In the genomic region with DNA sequence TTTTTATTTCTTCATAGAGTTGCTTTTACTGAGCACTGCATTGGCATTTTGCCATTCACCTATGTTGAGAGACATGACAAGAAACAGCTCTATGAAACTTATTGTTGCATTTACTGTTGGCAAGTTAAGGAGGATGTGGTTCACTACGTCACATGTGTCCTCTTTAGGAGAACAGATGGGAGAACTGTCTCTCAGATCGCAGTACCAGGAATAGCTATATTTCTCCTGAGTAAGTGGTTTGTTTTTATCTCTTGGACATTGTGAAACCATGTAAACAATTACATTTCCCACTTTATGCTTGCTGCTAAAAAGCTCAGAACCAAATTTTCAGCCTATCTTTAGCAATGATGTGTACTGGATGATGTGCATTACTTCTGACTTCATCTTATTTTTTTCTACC, we compare ENCODE assay signal across 9 cellular contexts. TPM values are rescaled to one million over a fixed set of nuclear protein-coding genes. Genes with fewer than 3 reads are reported as not detected.
A peak's percentile ranks its signal among the peaks of the same experiment; 100 is the strongest.
DNase-seq lines count a peak whose midpoint lies in the region; ATAC-seq and TF ChIP-seq lines count a peak whose summit lies in the region.
"Had no signal": no experiment of that assay in that cellular context is flagged by ENCODE, and none has a peak within 500 bp of the region (broad histone marks: within the 10 kb centered on the region; RNA-seq: fewer than 3 reads in every experiment).

No MANE protein-coding gene starts in this region.

- H3K9me3 Mint-ChIP-seq in CD8-positive, alpha-beta memory T cell = peaks cover 0 to 2% (median 0%) of the 10 kb centered on the region in 5 donors
- H3K9me3 Mint-ChIP-seq in activated T-helper 17 cell treated with anti-CD3 and anti-CD28 coated beads, Interleukin-2, amount 50 U/mL, for 72 hours = peaks cover 5% of the 10 kb centered on the region

- H3K9me3 ChIP-seq in CD8-positive, alpha-beta memory T cell (ENCODE audit: low read length) = no peaks in the 10 kb centered on the region
- H3K9me3 ChIP-seq in liver (ENCODE audit: control insufficient read depth in 4 of 4, low read length in 3 of 4) (no peaks in the 10 kb centered on the region), suprapubic skin (no peaks in the 10 kb centered on the region)
- H3K9me3 ChIP-seq: breast epithelium had no signal

- peak overlapping the region in 6 of 7 donors; percentile 7 to 66 (median 34) for H3K4me3 Mint-ChIP-seq in CD8-positive, alpha-beta memory T cell
- peak overlapping the region; percentile 56 for H3K4me3 Mint-ChIP-seq in activated T-helper 17 cell treated with anti-CD3 and anti-CD28 coated beads, Interleukin-2, amount 50 U/mL, for 72 hours

- no peak for TF ChIP-seq CTCF in HFF-Myc (IDR thresholded peaks at IDR 0.05; ENCODE audit: low read depth, low read length, missing control alignments)
- TF ChIP-seq CTCF in liver (IDR thresholded peaks at IDR 0.05; ENCODE audit: low read depth, low read length, missing input control) = no peak
- no peak for TF ChIP-seq CTCF in suprapubic skin (IDR thresholded peaks at IDR 0.05)

- peaks cover 35% of the 10 kb centered on the region for H3K4me1 ChIP-seq in CD8-positive, alpha-beta memory T cell (ENCODE audit: insufficient read depth, low read length)
- peaks cover 0 to 31% (median 8%) of the 10 kb centered on the region in 4 donors for H3K4me1 ChIP-seq in liver (ENCODE audit: control insufficient read depth in 4 of 4, insufficient read depth in 4 of 4, low read length in 3 of 4)
- H3K4me1 ChIP-seq in suprapubic skin = no peaks in the 10 kb centered on the region
- H3K4me1 ChIP-seq: breast epithelium had no signal

- intact Hi-C loops in posterior vena cava (cut with DNase I) = no loop called here

- ATAC-seq in activated T-helper 17 cell treated with anti-CD3 and anti-CD28 coated beads, Interleukin-2, amount 50 U/mL, for 72 hours (replicated peaks) = peak; percentile 93
- ATAC-seq in GM18873 (IDR thresholded peaks at IDR 0.05; ENCODE audit: low FRiP score, unreplicated experiment) (no peak), HG03135 (IDR thresholded peaks at IDR 0.05; ENCODE audit: unreplicated experiment) (no peak)

- peaks cover under 1 to 18% (median 13%) of the 10 kb centered on the region in 3 donors for H3K36me3 Mint-ChIP-seq in CD8-positive, alpha-beta memory T cell
- no peaks in the 10 kb centered on the region for H3K36me3 Mint-ChIP-seq in activated T-helper 17 cell treated with anti-CD3 and anti-CD28 coated beads, Interleukin-2, amount 50 U/mL, for 72 hours (ENCODE audit: low read depth)

- DNase-seq in CD8-positive, alpha-beta memory T cell = peak in 2 of 5 donors; percentile 74 to 84
- DNase-seq in HFF-Myc (ENCODE audit: extremely low read depth, low read depth) (peak; percentile 35), suprapubic skin (ENCODE audit: low spot score in 2 of 2) (no peak), posterior vena cava (ENCODE audit: low spot score) (no peak)

- H3K4me1 Mint-ChIP-seq in CD8-positive, alpha-beta memory T cell = peaks cover 21 to 54% (median 32%) of the 10 kb centered on the region in 3 donors
- peaks cover 22% of the 10 kb centered on the region for H3K4me1 Mint-ChIP-seq in activated T-helper 17 cell treated with anti-CD3 and anti-CD28 coated beads, Interleukin-2, amount 50 U/mL, for 72 hours

- 13% methylated on average over 2 of the region's 2 CpGs for WGBS in liver
- 53% methylated on average over 2 of the region's 2 CpGs for WGBS in suprapubic skin

- H3K4me3 ChIP-seq in CD8-positive, alpha-beta memory T cell (ENCODE audit: low read length) = peak overlapping the region; percentile 13
- H3K4me3 ChIP-seq in HFF-Myc (replicated peaks; ENCODE audit: low read depth, low read length) (no peak overlapping the region), liver (ENCODE audit: low read depth in 1 of 3, low read length in 3 of 3) (no peak overlapping the region), suprapubic skin (no peak overlapping the region)
- H3K4me3 ChIP-seq: breast epithelium had no signal

- no peak for TF ChIP-seq EP300 in suprapubic skin (IDR thresholded peaks at IDR 0.05)

- peak overlapping the region; percentile 60 to 90 (median 88) for H3K27ac Mint-ChIP-seq in CD8-positive, alpha-beta memory T cell
- H3K27ac Mint-ChIP-seq in activated T-helper 17 cell treated with anti-CD3 and anti-CD28 coated beads, Interleukin-2, amount 50 U/mL, for 72 hours = peak overlapping the region; percentile 74

- H3K36me3 ChIP-seq in CD8-positive, alpha-beta memory T cell (ENCODE audit: insufficient read depth, low read length) = no peaks in the 10 kb centered on the region
- H3K36me3 ChIP-seq in liver (ENCODE audit: control insufficient read depth in 4 of 4, insufficient read depth in 3 of 4, low read depth in 1 of 4, low read length in 3 of 4) (no peaks in the 10 kb centered on the region), suprapubic skin (no peaks in the 10 kb centered on the region)
- H3K36me3 ChIP-seq: breast epithelium had no signal

- no peak overlapping the region for H3K27ac ChIP-seq in CD8-positive, alpha-beta memory T cell (ENCODE audit: low read depth, low read length)
- H3K27ac ChIP-seq in liver (ENCODE audit: low read depth in 1 of 2, low read length in 2 of 2) = peak overlapping the region; percentile 18 to 72
- no peak overlapping the region for H3K27ac ChIP-seq in suprapubic skin
- H3K27ac ChIP-seq: breast epithelium had no signal

- no peak for TF ChIP-seq POLR2A in suprapubic skin (IDR thresholded peaks at IDR 0.05)

- CTCF ChIA-PET in CD8-positive, alpha-beta memory T cell (lab: Charles Lee) = interaction anchor here (1.1 to 1.7 kb wide), 4 partner anchors 10 to 89 kb away, joined by 4 to 11 read pairs (median 5); a partner anchor contains a TSS

- H3K9ac ChIP-seq in liver (ENCODE audit: low read depth in 1 of 2, low read length in 2 of 2) = no peak overlapping the region

- peak; percentile 37 to 51 for TF ChIP-seq RAD21 in liver (IDR thresholded peaks at IDR 0.05)

- POLR2A ChIA-PET in CD8-positive, alpha-beta memory T cell (lab: Charles Lee) = interaction anchor here (0.6 to 1.5 kb wide), 4 partner anchors 24 to 209 kb away, joined by 3 to 9 read pairs (median 6); a partner anchor contains a TSS

- H3K27me3 Mint-ChIP-seq in CD8-positive, alpha-beta memory T cell = peaks cover 0 to under 1% of the 10 kb centered on the region in 2 donors
- no peaks in the 10 kb centered on the region for H3K27me3 Mint-ChIP-seq in activated T-helper 17 cell treated with anti-CD3 and anti-CD28 coated beads, Interleukin-2, amount 50 U/mL, for 72 hours

- H3K27me3 ChIP-seq in CD8-positive, alpha-beta memory T cell (ENCODE audit: insufficient read depth, low read length, poor library complexity, severe bottlenecking) = no peaks in the 10 kb centered on the region
- no peaks in the 10 kb centered on the region for H3K27me3 ChIP-seq in liver (ENCODE audit: control insufficient read depth in 4 of 4, insufficient read depth in 4 of 4, low read length in 3 of 4)
- H3K27me3 ChIP-seq in suprapubic skin = peaks cover 5% of the 10 kb centered on the region
- H3K27me3 ChIP-seq: breast epithelium had no signal

TF ChIP-seq in liver, 16 proteins besides CTCF, POLR2A, EP300 and RAD21 (continues in another document):
- TF ChIP-seq, protein P1, sequence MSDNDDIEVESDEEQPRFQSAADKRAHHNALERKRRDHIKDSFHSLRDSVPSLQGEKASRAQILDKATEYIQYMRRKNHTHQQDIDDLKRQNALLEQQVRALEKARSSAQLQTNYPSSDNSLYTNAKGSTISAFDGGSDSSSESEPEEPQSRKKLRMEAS (IDR thresholded peaks at IDR 0.05) = peak; percentile 41
- TF ChIP-seq, protein P2, sequence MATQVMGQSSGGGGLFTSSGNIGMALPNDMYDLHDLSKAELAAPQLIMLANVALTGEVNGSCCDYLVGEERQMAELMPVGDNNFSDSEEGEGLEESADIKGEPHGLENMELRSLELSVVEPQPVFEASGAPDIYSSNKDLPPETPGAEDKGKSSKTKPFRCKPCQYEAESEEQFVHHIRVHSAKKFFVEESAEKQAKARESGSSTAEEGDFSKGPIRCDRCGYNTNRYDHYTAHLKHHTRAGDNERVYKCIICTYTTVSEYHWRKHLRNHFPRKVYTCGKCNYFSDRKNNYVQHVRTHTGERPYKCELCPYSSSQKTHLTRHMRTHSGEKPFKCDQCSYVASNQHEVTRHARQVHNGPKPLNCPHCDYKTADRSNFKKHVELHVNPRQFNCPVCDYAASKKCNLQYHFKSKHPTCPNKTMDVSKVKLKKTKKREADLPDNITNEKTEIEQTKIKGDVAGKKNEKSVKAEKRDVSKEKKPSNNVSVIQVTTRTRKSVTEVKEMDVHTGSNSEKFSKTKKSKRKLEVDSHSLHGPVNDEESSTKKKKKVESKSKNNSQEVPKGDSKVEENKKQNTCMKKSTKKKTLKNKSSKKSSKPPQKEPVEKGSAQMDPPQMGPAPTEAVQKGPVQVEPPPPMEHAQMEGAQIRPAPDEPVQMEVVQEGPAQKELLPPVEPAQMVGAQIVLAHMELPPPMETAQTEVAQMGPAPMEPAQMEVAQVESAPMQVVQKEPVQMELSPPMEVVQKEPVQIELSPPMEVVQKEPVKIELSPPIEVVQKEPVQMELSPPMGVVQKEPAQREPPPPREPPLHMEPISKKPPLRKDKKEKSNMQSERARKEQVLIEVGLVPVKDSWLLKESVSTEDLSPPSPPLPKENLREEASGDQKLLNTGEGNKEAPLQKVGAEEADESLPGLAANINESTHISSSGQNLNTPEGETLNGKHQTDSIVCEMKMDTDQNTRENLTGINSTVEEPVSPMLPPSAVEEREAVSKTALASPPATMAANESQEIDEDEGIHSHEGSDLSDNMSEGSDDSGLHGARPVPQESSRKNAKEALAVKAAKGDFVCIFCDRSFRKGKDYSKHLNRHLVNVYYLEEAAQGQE (IDR thresholded peaks at IDR 0.05) = no peak
- peak; percentile 22 for TF ChIP-seq TAF1 (conservative IDR thresholded peaks at IDR 0.05)
- TF ChIP-seq FOXA1 (IDR thresholded peaks at IDR 0.05) = no peak
- no peak for TF ChIP-seq EGR1 (IDR thresholded peaks at IDR 0.05; ENCODE audit: low read depth in 2 of 2)
- TF ChIP-seq GABPA (IDR thresholded peaks at IDR 0.05 in 1 of 2, conservative IDR thresholded peaks at IDR 0.05 in 1 of 2) = no peak
- peak; percentile 9 for TF ChIP-seq FOXA2 (IDR thresholded peaks at IDR 0.05)
- TF ChIP-seq HNF4G (IDR thresholded peaks at IDR 0.05) = no peak
- TF ChIP-seq NR2F2 (IDR thresholded peaks at IDR 0.05) = no peak

RNA-seq across cellular contexts. Expression of a gene that starts 34.8 kb away (rescaled TPM):
- 100 to 1,000 TPM; 337 to 344 TPM for total RNA-seq in CD8-positive, alpha-beta memory T cell
- 159 TPM for polyA plus RNA-seq in CD8-positive, alpha-beta memory T cell
- 100 to 1,000 TPM; 239 to 246 TPM for total RNA-seq in activated T-helper 17 cell treated with anti-CD3 and anti-CD28 coated beads, Interleukin-2, amount 50 U/mL, for 72 hours
- total RNA-seq in liver (10 to 100 TPM; 76.5 to 84.5 TPM), suprapubic skin (100 to 1,000 TPM in 2 of 4 donors, 10 to 100 TPM in 2; 86.1 to 115 (median 99.6) TPM), posterior vena cava (100 to 1,000 TPM; 112 to 140 TPM)
- polyA plus RNA-seq in liver = 100 to 1,000 TPM in 1 of 2 donors, 10 to 100 TPM in 1; 84.9 to 191 TPM

RNA-seq across cellular contexts. Expression of a gene that starts 55.3 kb away (rescaled TPM):
- 100 to 1,000 TPM; 104 to 111 TPM for total RNA-seq in CD8-positive, alpha-beta memory T cell
- polyA plus RNA-seq in CD8-positive, alpha-beta memory T cell = 76.4 TPM
- total RNA-seq in activated T-helper 17 cell treated with anti-CD3 and anti-CD28 coated beads, Interleukin-2, amount 50 U/mL, for 72 hours = 100 to 1,000 TPM in 1 of 2 donors, 10 to 100 TPM in 1; 93.4 to 103 TPM
- total RNA-seq in liver (100 to 1,000 TPM in 1 of 2 donors, 10 to 100 TPM in 1; 99.3 to 140 TPM), suprapubic skin (10 to 100 TPM; 62.8 to 66.0 (median 64.8) TPM), posterior vena cava (100 to 1,000 TPM; 103 to 113 TPM)
- 10 to 100 TPM; 32.1 to 49.8 TPM for polyA plus RNA-seq in liver

Comparison
In these comparisons a context has a peak if more than half of its experiments do, and no peak if none do; other contexts are left out.
1. H3K27ac ChIP-seq: peak in liver (2 of 2); none in CD8-positive, alpha-beta memory T cell (single experiment) and suprapubic skin (single experiment).